ENCODE assay signal across 8 cellular contexts in the genomic region with DNA sequence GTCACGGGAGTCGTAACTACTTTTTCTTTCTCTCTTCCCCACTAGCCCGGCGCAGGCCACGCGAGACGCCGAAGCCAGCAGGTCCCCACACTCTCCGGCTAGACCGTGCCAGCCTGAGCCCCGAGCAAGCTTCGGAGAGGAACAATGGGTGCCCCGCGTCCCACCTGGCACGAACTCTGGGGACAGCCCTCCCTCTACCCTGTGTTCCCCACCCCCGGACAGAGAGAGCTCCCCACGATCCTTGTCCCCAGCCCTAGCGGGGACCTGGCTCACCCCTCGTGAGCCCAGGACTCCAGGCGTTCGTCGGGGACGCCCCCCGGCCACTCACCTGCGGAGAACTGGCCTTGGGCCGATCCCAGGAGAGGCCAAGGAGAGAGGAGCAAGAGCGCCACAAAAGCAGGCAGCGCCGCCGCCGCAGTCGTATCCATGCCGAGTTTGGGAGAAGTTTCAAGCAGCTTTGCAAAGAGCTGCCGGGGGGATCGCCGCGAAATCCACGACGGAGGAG. TPM values are rescaled to one million over a fixed set of nuclear protein-coding genes. Genes with fewer than 3 reads are reported as not detected.
DNase-seq lines count a peak whose midpoint lies in the region; ATAC-seq and TF ChIP-seq lines count a peak whose summit lies in the region.

No MANE protein-coding gene starts in this region.

- H3K27ac Mint-ChIP-seq in CD8-positive, alpha-beta T cell = peak overlapping the region; percentile 94
- no peak overlapping the region for H3K27ac Mint-ChIP-seq in activated CD4-positive, alpha-beta memory T cell treated with anti-CD3 and anti-CD28 coated beads, Interleukin-2, amount 10 ng/mL, durations not matched to agents 7 days and 5 days
- H3K27ac Mint-ChIP-seq in endothelial cell (ENCODE audit: unreplicated experiment) = peak overlapping the region; percentile 92

- peaks cover 12% of the 10 kb centered on the region for H3K36me3 Mint-ChIP-seq in CD8-positive, alpha-beta T cell
- no peaks in the 10 kb centered on the region for H3K36me3 Mint-ChIP-seq in activated CD4-positive, alpha-beta memory T cell treated with anti-CD3 and anti-CD28 coated beads, Interleukin-2, amount 10 ng/mL, durations not matched to agents 7 days and 5 days (ENCODE audit: low read depth)
- H3K36me3 Mint-ChIP-seq in endothelial cell (ENCODE audit: low read depth, unreplicated experiment) = peaks cover 4% of the 10 kb centered on the region

- H3K4me1 ChIP-seq in CD8-positive, alpha-beta T cell (ENCODE audit: insufficient read depth, low read length) = peaks cover 4% of the 10 kb centered on the region
- peaks cover 21% of the 10 kb centered on the region for H3K4me1 ChIP-seq in HUES6 (ENCODE audit: control insufficient read depth, insufficient read depth, low read length)
- peaks cover 6 to 23% of the 10 kb centered on the region in 2 donors for H3K4me1 ChIP-seq in mucosa of rectum (ENCODE audit: control insufficient read depth in 2 of 2, insufficient read depth in 2 of 2, low read length in 2 of 2)

- peak; percentile 43 for ATAC-seq in CD8-positive, alpha-beta T cell
- ATAC-seq in GM21390 (IDR thresholded peaks at IDR 0.05; ENCODE audit: unreplicated experiment) = peak; percentile 23

- H3K9me3 Mint-ChIP-seq in CD8-positive, alpha-beta T cell = no peaks in the 10 kb centered on the region
- H3K9me3 Mint-ChIP-seq in activated CD4-positive, alpha-beta memory T cell treated with anti-CD3 and anti-CD28 coated beads, Interleukin-2, amount 10 ng/mL, durations not matched to agents 7 days and 5 days = no peaks in the 10 kb centered on the region
- H3K9me3 Mint-ChIP-seq in endothelial cell (ENCODE audit: unreplicated experiment) = no peaks in the 10 kb centered on the region

- peaks cover 5% of the 10 kb centered on the region for H3K27me3 ChIP-seq in CD8-positive, alpha-beta T cell (ENCODE audit: insufficient read depth, low read length)
- no peaks in the 10 kb centered on the region for H3K27me3 ChIP-seq in HUES6 (ENCODE audit: control insufficient read depth, insufficient read depth, low read length)
- H3K27me3 ChIP-seq in mucosa of rectum (ENCODE audit: control insufficient read depth in 2 of 2, insufficient read depth in 2 of 2, low read length in 2 of 2) = no peaks in the 10 kb centered on the region

- H3K9ac ChIP-seq in HUES6 (ENCODE audit: low read length) = peak overlapping the region; percentile 98
- H3K9ac ChIP-seq in mucosa of rectum (ENCODE audit: low read depth in 1 of 2, low read length in 2 of 2) = peak overlapping the region; percentile 92 to 99

- no peaks in the 10 kb centered on the region for H3K36me3 ChIP-seq in CD8-positive, alpha-beta T cell (ENCODE audit: insufficient read depth, low read length)
- H3K36me3 ChIP-seq in HUES6 (ENCODE audit: control insufficient read depth, insufficient read depth, low read length) (no peaks in the 10 kb centered on the region), mucosa of rectum (ENCODE audit: control insufficient read depth in 2 of 2, insufficient read depth in 2 of 2, low read length in 2 of 2) (no peaks in the 10 kb centered on the region)

- H3K4me3 Mint-ChIP-seq in CD8-positive, alpha-beta T cell = peak overlapping the region; percentile 97
- peak overlapping the region; percentile 73 for H3K4me3 Mint-ChIP-seq in activated CD4-positive, alpha-beta memory T cell treated with anti-CD3 and anti-CD28 coated beads, Interleukin-2, amount 10 ng/mL, durations not matched to agents 7 days and 5 days
- peak overlapping the region; percentile 98 for H3K4me3 Mint-ChIP-seq in endothelial cell (ENCODE audit: unreplicated experiment)

- POLR2A ChIA-PET in CD8-positive, alpha-beta T cell (lab: Charles Lee) = interaction anchor here (0.6 to 1.2 kb wide), 4 partner anchors 14 to 664 kb away, joined by 3 read pairs; no protein-coding TSS in a partner anchor
- POLR2A ChIA-PET in activated CD4-positive, alpha-beta memory T cell treated with anti-CD3 and anti-CD28 coated beads, Interleukin-2, amount 10 ng/mL, durations not matched to agents 7 days and 5 days (lab: Charles Lee) = interaction anchor here (1.2 kb wide), 1 partner anchor 136 kb away, joined by 3 read pairs; no protein-coding TSS in a partner anchor

- peaks cover 19% of the 10 kb centered on the region for H3K4me1 Mint-ChIP-seq in CD8-positive, alpha-beta T cell (ENCODE audit: low read depth)
- peaks cover 22% of the 10 kb centered on the region for H3K4me1 Mint-ChIP-seq in activated CD4-positive, alpha-beta memory T cell treated with anti-CD3 and anti-CD28 coated beads, Interleukin-2, amount 10 ng/mL, durations not matched to agents 7 days and 5 days
- H3K4me1 Mint-ChIP-seq in endothelial cell (ENCODE audit: unreplicated experiment) = peaks cover 33% of the 10 kb centered on the region

- no peak for TF ChIP-seq CTCF in CD8-positive, alpha-beta T cell (IDR thresholded peaks at IDR 0.05)
- TF ChIP-seq CTCF in endothelial cell (IDR thresholded peaks at IDR 0.05; ENCODE audit: unreplicated experiment) = no peak

- no peaks in the 10 kb centered on the region for H3K9me3 ChIP-seq in CD8-positive, alpha-beta T cell (ENCODE audit: low read length)
- H3K9me3 ChIP-seq in HUES6 (ENCODE audit: control insufficient read depth, insufficient read depth, low read depth, low read length) = no peaks in the 10 kb centered on the region
- H3K9me3 ChIP-seq in mucosa of rectum (ENCODE audit: control insufficient read depth in 2 of 2, low read length in 2 of 2) = no peaks in the 10 kb centered on the region

- CTCF ChIA-PET in CD8-positive, alpha-beta T cell (lab: Charles Lee) = interaction anchor here (0.6 to 2.4 kb wide), 8 partner anchors 8 to 783 kb away, joined by 3 to 8 read pairs (median 3); no protein-coding TSS in a partner anchor
- CTCF ChIA-PET in activated CD4-positive, alpha-beta memory T cell treated with anti-CD3 and anti-CD28 coated beads, Interleukin-2, amount 10 ng/mL, durations not matched to agents 7 days and 5 days (lab: Charles Lee) = interaction anchor here (0.6 to 1.6 kb wide), 6 partner anchors 15 to 783 kb away, joined by 3 to 5 read pairs (median 4); no protein-coding TSS in a partner anchor

- peak overlapping the region; percentile 92 for H3K4me3 ChIP-seq in CD8-positive, alpha-beta T cell (ENCODE audit: low read depth, low read length)
- H3K4me3 ChIP-seq in HUES6 (ENCODE audit: low read depth, low read length) (peak overlapping the region; percentile 77), mucosa of rectum (ENCODE audit: low read length in 2 of 2) (peak overlapping the region; percentile 92 to 97)

- peak overlapping the region; percentile 61 for H3K27ac ChIP-seq in CD8-positive, alpha-beta T cell (ENCODE audit: low read depth, low read length)
- H3K27ac ChIP-seq in HUES6 (ENCODE audit: low read depth, low read length) (peak overlapping the region; percentile 96), mucosa of rectum (ENCODE audit: low read depth in 2 of 2, low read length in 2 of 2) (peak overlapping the region; percentile 95 to 96)

- peaks cover 43% of the 10 kb centered on the region for H3K27me3 Mint-ChIP-seq in CD8-positive, alpha-beta T cell (ENCODE audit: low read depth)
- peaks cover 59% of the 10 kb centered on the region for H3K27me3 Mint-ChIP-seq in activated CD4-positive, alpha-beta memory T cell treated with anti-CD3 and anti-CD28 coated beads, Interleukin-2, amount 10 ng/mL, durations not matched to agents 7 days and 5 days
- H3K27me3 Mint-ChIP-seq in endothelial cell (ENCODE audit: unreplicated experiment) = peaks cover 17% of the 10 kb centered on the region

- peak in 6 of 7 experiments; percentile 10 to 64 (median 38) for DNase-seq in CD8-positive, alpha-beta T cell
- peak; percentile 45 for DNase-seq in activated CD4-positive, alpha-beta memory T cell treated with anti-CD3 and anti-CD28 coated beads, Interleukin-2, amount 10 ng/mL, durations not matched to agents 7 days and 5 days
- DNase-seq in endothelial cell (ENCODE audit: low spot score) = no peak
- DNase-seq in stimulated activated naive CD4-positive, alpha-beta T cell treated with Interleukin-2 at 50 U/mL for 16 hours (lab: John Stamatoyannopoulos, UW) = peak; percentile 2
- DNase-seq in DMS114 treated with DMSO at 0.1 percent for 48 hours (lab: John Stamatoyannopoulos, UW; ENCODE audit: unreplicated experiment) = no peak

- intact Hi-C loops in CD8-positive, alpha-beta T cell (cut with DNase I, micrococcal nuclease) = loop anchor here (1.0 to 10.0 kb wide), 11 partner anchors 255 to 1255 kb away; a partner anchor contains a TSS

RNA-seq across cellular contexts. Expression of a gene that starts 0.4 kb away (rescaled TPM):
- 10 to 100 TPM; 17.2 to 18.6 TPM for total RNA-seq in CD8-positive, alpha-beta T cell
- under 1 TPM; 0.50 to 0.53 TPM for total RNA-seq in activated CD4-positive, alpha-beta memory T cell treated with anti-CD3 and anti-CD28 coated beads, Interleukin-2, amount 10 ng/mL, durations not matched to agents 7 days and 5 days
- total RNA-seq in endothelial cell (ENCODE audit: unreplicated experiment) = 47.3 TPM

Comparison
In these comparisons a context has a peak if more than half of its experiments do, and no peak if none do; other contexts are left out.
1. DNase-seq: peak in CD8-positive, alpha-beta T cell (6 of 7), activated CD4-positive, alpha-beta memory T cell treated with anti-CD3 and anti-CD28 coated beads, Interleukin-2, amount 10 ng/mL, durations not matched to agents 7 days and 5 days (single experiment) and stimulated activated naive CD4-positive, alpha-beta T cell treated with Interleukin-2 at 50 U/mL for 16 hours (single experiment); none in endothelial cell (single experiment) and DMS114 treated with DMSO at 0.1 percent for 48 hours (single experiment).
2. RNA of a gene that starts 0.4 kb away (total RNA-seq): 47.3 TPM in endothelial cell (single experiment) and 17.2 to 18.6 TPM in CD8-positive, alpha-beta T cell; 0.50 to 0.53 TPM in activated CD4-positive, alpha-beta memory T cell treated with anti-CD3 and anti-CD28 coated beads, Interleukin-2, amount 10 ng/mL, durations not matched to agents 7 days and 5 days; every median in the first group is over 10 times any median in the second.
3. Peak in every context shown above with its lines, with median percentiles within 50 percentile points of each other: H3K27ac ChIP-seq, H3K4me3 ChIP-seq and H3K4me3 Mint-ChIP-seq.